13 cellular contexts compared by ENCODE assay signal in the genomic region with DNA sequence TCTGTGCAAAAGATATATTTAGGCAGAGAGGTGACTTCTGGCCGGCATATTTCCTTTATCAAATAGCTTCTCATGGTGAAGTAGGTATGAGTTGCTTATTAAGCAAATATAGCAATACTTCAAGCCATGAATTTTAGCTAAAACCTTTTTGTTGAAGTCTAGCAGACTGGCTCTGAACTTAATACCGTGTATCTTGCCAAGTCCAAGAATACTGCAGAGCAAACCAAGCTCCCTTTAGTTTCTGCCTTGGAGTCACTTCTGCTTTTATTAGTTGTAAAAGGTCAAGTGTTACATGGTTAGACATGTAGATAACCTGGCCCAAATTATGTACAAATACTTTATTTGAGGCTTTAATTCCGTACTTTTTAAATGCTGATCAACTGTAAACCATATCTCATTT.
DNase-seq lines count a peak whose midpoint lies in the region; ATAC-seq and TF ChIP-seq lines count a peak whose summit lies in the region.
"Had no signal": no experiment of that assay in that cellular context is flagged by ENCODE, and none has a peak within 500 bp of the region (broad histone marks: within the 10 kb centered on the region; RNA-seq: fewer than 3 reads in every experiment).

No MANE protein-coding gene starts in this region.

- H3K4me1 ChIP-seq in heart left ventricle (peaks cover 0 to 13% (median 0%) of the 10 kb centered on the region in 12 donors), right cardiac atrium (ENCODE audit: control insufficient read depth, insufficient read depth, low read length) (no peaks in the 10 kb centered on the region), left lung (no peaks in the 10 kb centered on the region)

- TF ChIP-seq POLR2A in heart left ventricle (IDR thresholded peaks at IDR 0.05), result no peak

- no peaks in the 10 kb centered on the region for H3K36me3 ChIP-seq in heart left ventricle
- H3K36me3 ChIP-seq in left lung, result no peaks in the 10 kb centered on the region

- peak overlapping the region in 4 of 12 donors; percentile 5 to 48 (median 6) for H3K27ac ChIP-seq in heart left ventricle
- no peak overlapping the region for H3K27ac ChIP-seq in right cardiac atrium (ENCODE audit: low read length)
- H3K27ac ChIP-seq in left lung, result no peak overlapping the region

- WGBS in heart left ventricle, 4 donors, result 23 to 39% (median 32%) methylated on average over 3 of the region's 3 CpGs
- 43% methylated on average over 3 of the region's 3 CpGs for WGBS in right cardiac atrium

- H3K9me3 ChIP-seq in heart left ventricle (peaks cover 0 to 3% (median 0%) of the 10 kb centered on the region in 12 donors), right cardiac atrium (ENCODE audit: control insufficient read depth, low read length) (no peaks in the 10 kb centered on the region), left lung (no peaks in the 10 kb centered on the region)

- no peak overlapping the region for H3K4me3 ChIP-seq in heart left ventricle
- H3K4me3 ChIP-seq in right cardiac atrium (ENCODE audit: low read length), result no peak overlapping the region
- no peak overlapping the region for H3K4me3 ChIP-seq in left lung

- H3K27me3 ChIP-seq in heart left ventricle (no peaks in the 10 kb centered on the region), right cardiac atrium (ENCODE audit: control insufficient read depth, insufficient read depth) (no peaks in the 10 kb centered on the region), left lung (no peaks in the 10 kb centered on the region)

- no peak for TF ChIP-seq CTCF in heart left ventricle (IDR thresholded peaks at IDR 0.05)
- no peak for TF ChIP-seq CTCF in left lung (IDR thresholded peaks at IDR 0.05)

- peak in 3 of 4 donors; percentile 34 to 49 (median 45) for ATAC-seq in heart left ventricle
- no peak for ATAC-seq in right cardiac atrium
- ATAC-seq in left lung, result peak; percentile 76

- intact Hi-C loops in heart left ventricle (cut with DNase I) (no loop called here), right cardiac atrium (cut with DNase I) (no loop called here), left lung (cut with DNase I) (no loop called here)

- DNase-seq in heart left ventricle (no peak), right cardiac atrium (no peak), MV-4-11 (lab: John Stamatoyannopoulos, UW) (peak; percentile 38), left lung (no peak), cerebellar nuclear complex (lab: John Stamatoyannopoulos, UW) (no peak)
- no peak for DNase-seq in activated CD4-positive, alpha-beta T cell treated with anti-CD3 and anti-CD28 coated beads, Interleukin-2, amount 50 U/mL, for 1 hour
- no peak for DNase-seq in effector CD4-positive, alpha-beta T cell
- DNase-seq: C1 segment of cervical spinal cord; Calu3; CD4-positive, alpha-beta T cell; DMS 273 treated with DMSO at 0.1 percent for 48 hours; GOT3; H9 had no signal

Comparison
In these comparisons a context has a peak if more than half of its experiments do, and no peak if none do; other contexts are left out.
1. ATAC-seq: peak in heart left ventricle (3 of 4) and left lung (single experiment); none in right cardiac atrium (0 of 2).